Comparison of ENCODE assay signal across 18 cellular contexts in the genomic region with DNA sequence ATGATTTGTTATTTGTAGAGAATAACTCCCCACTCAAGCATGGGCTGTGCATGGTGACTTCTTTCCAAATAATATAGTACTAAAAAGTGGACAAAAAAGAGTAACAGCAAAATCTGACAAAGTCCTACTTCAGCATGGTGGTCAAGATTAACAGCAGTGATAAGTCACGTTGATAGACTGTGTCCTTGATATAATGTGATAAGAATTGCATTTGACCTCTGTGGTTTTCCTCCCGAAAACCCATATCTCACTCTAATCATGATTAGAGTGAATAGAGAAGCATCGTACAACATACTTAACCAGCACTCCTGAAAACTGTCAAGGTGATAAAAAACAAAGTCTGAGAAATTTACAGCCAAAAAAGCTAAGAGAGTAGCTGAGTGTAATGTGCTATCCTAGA.
"Had no signal": no experiment of that assay in that cellular context is flagged by ENCODE, and none has a peak within 500 bp of the region (broad histone marks: within the 10 kb centered on the region; RNA-seq: fewer than 3 reads in every experiment).

No MANE protein-coding gene starts in this region.

- H3K9me3 Mint-ChIP-seq: activated CD4-positive, alpha-beta T cell treated with anti-CD3 and anti-CD28 coated beads, Interleukin-2, amount 10 ng/mL, durations not matched to agents 24 days and 14 days; activated T-cell treated with anti-CD3 and anti-CD28 coated beads, Interleukin-2, amount 50 U/mL, for 4 hours; nephron had no signal

- H3K27me3 ChIP-seq: ascending aorta, foreskin keratinocyte, thyroid gland had no signal

- DNase-seq: activated CD4-positive, alpha-beta T cell treated with anti-CD3 and anti-CD28 coated beads, Interleukin-2, amount 10 ng/mL, durations not matched to agents 24 days and 14 days; activated CD8-positive, alpha-beta T cell treated with anti-CD3 and anti-CD28 coated beads, Interleukin-2, amount 10 ng/mL, durations not matched to agents 7 days and 5 days; activated effector memory CD4-positive, alpha-beta T cell treated with anti-CD3 and anti-CD28 coated beads, Interleukin-2, amount 50 U/mL, for 16 hours; activated naive CD4-positive, alpha-beta T cell treated with anti-CD3 and anti-CD28 coated beads, Interleukin-2, amount 50 U/mL, for 16 hours; activated T-cell treated with anti-CD3 and anti-CD28 coated beads, Interleukin-2, amount 50 U/mL, for 4 hours; dermis blood vessel endothelial cell; foreskin keratinocyte; hippocampal formation; left colon; lower lobe of right lung; nucleus accumbens; stimulated activated CD4-positive, alpha-beta T cell treated with anti-CD3 and anti-CD28 coated beads, Interleukin-12 subunit alpha, Interleukin-12 subunit beta, amount 100 ng/mL, for 4 hours; stimulated activated CD4-positive, alpha-beta T cell treated with anti-CD3 and anti-CD28 coated beads, Interleukin-1b, Interleukin-23, amount 100 ng/mL, for 48 hours; stimulated activated naive CD4-positive, alpha-beta T cell treated with Interleukin-2 at 50 U/mL for 16 hours; thyroid gland had no signal

- H3K27me3 Mint-ChIP-seq: activated CD4-positive, alpha-beta T cell treated with anti-CD3 and anti-CD28 coated beads, Interleukin-2, amount 10 ng/mL, durations not matched to agents 24 days and 14 days; progenitor cell of endocrine pancreas had no signal

- ATAC-seq: activated CD8-positive, alpha-beta T cell treated with anti-CD3 and anti-CD28 coated beads, Interleukin-2, amount 10 ng/mL, durations not matched to agents 7 days and 5 days; activated T-cell treated with anti-CD3 and anti-CD28 coated beads, Interleukin-2, amount 50 U/mL, for 4 hours; foreskin keratinocyte; left colon; lower lobe of right lung had no signal

- H3K4me1 ChIP-seq: ascending aorta, foreskin keratinocyte, lower lobe of right lung had no signal

- H3K27ac Mint-ChIP-seq: activated CD4-positive, alpha-beta T cell treated with anti-CD3 and anti-CD28 coated beads, Interleukin-2, amount 10 ng/mL, durations not matched to agents 24 days and 14 days; activated CD8-positive, alpha-beta T cell treated with anti-CD3 and anti-CD28 coated beads, Interleukin-2, amount 10 ng/mL, durations not matched to agents 7 days and 5 days; progenitor cell of endocrine pancreas had no signal

- H3K27ac ChIP-seq: ascending aorta, foreskin keratinocyte, lower lobe of right lung, thyroid gland had no signal

- H3K9me3 ChIP-seq: ascending aorta, lower lobe of right lung, thyroid gland had no signal

- H3K36me3 ChIP-seq: ascending aorta, thyroid gland had no signal

- H3K4me3 Mint-ChIP-seq: activated CD4-positive, alpha-beta T cell treated with anti-CD3 and anti-CD28 coated beads, Interleukin-2, amount 10 ng/mL, durations not matched to agents 24 days and 14 days; activated CD8-positive, alpha-beta T cell treated with anti-CD3 and anti-CD28 coated beads, Interleukin-2, amount 10 ng/mL, durations not matched to agents 7 days and 5 days; activated T-cell treated with anti-CD3 and anti-CD28 coated beads, Interleukin-2, amount 50 U/mL, for 4 hours; nephron had no signal

- H3K4me3 ChIP-seq: ascending aorta, lower lobe of right lung, thyroid gland had no signal
